Comparison of ENCODE assay signal across 27 cellular contexts in the genomic region with DNA sequence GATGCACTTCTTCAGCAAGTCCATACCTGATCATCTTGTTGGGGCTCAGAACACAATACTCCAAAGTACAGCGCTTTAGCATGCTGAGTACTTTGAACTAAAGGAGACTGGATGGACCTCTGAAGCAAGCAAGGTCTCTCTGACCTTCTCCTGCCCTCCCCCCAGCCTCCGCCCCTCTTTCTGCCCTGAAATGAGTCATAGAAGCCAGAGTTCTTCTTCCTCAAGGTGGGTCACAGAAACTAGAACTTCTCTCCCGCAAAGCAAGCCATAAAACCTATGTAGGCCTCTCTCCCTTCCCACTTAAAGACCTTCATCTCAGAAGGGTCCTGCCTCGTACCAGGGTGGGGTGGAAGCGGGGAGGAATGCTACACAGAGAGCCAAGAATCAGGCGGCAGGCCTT.
DNase-seq lines count a peak whose midpoint lies in the region; ATAC-seq, FAIRE-seq and TF ChIP-seq lines count a peak whose summit lies in the region.
"Had no signal": no experiment of that assay in that cellular context is flagged by ENCODE, and none has a peak within 500 bp of the region (broad histone marks: within the 10 kb centered on the region; RNA-seq: fewer than 3 reads in every experiment).

No MANE protein-coding gene starts in this region.

- intact Hi-C loops in CD14-positive monocyte (cut with micrococcal nuclease), result no loop called here
- intact Hi-C loops in pancreas (cut with DNase I), result no loop called here

- H3K4me1 Mint-ChIP-seq in CD14-positive monocyte, result peaks cover 26% of the 10 kb centered on the region
- H3K4me1 Mint-ChIP-seq: central memory CD8-positive, alpha-beta T cell had no signal

- H3K27me3 ChIP-seq in upper lobe of left lung (no peaks in the 10 kb centered on the region), pancreas (no peaks in the 10 kb centered on the region)
- H3K27me3 ChIP-seq: ovary, SJSA1, upper lobe of right lung had no signal

- ATAC-seq in HG02870 (IDR thresholded peaks at IDR 0.05; ENCODE audit: unreplicated experiment) (peak; percentile 67), upper lobe of left lung (ENCODE audit: low FRiP score in 2 of 2) (no peak), pancreas (no peak)
- ATAC-seq: activated CD8-positive, alpha-beta memory T cell treated with anti-CD3 and anti-CD28 coated beads, Interleukin-2, amount 10 ng/mL, durations not matched to agents 7 days and 5 days; activated naive CD4-positive, alpha-beta T cell treated with anti-CD3 and anti-CD28 coated beads, Interleukin-2, amount 50 U/mL, for 72 hours; left ventricle myocardium superior; Panc1; right cardiac atrium; upper lobe of right lung had no signal

- H3K36me3 ChIP-seq in upper lobe of left lung (no peaks in the 10 kb centered on the region), pancreas (no peaks in the 10 kb centered on the region)
- H3K36me3 ChIP-seq: ovary, SJSA1, upper lobe of right lung had no signal

- 91 to 95% methylated on average over 6 of the region's 6 CpGs for WGBS in upper lobe of left lung, 2 donors
- WGBS in pancreas, 2 donors, result 91 to 95% methylated on average over 6 of the region's 6 CpGs

- no peaks in the 10 kb centered on the region for H3K4me1 ChIP-seq in upper lobe of left lung
- H3K4me1 ChIP-seq in pancreas, result no peaks in the 10 kb centered on the region
- H3K4me1 ChIP-seq: upper lobe of right lung had no signal

- peaks cover 2% of the 10 kb centered on the region in 2 donors for H3K36me3 Mint-ChIP-seq in CD14-positive monocyte
- H3K36me3 Mint-ChIP-seq: activated naive CD4-positive, alpha-beta T cell treated with anti-CD3 and anti-CD28 coated beads, Interleukin-2, amount 50 U/mL, for 72 hours had no signal

- TF ChIP-seq EP300 in upper lobe of left lung (IDR thresholded peaks at IDR 0.05), result no peak

- H3K27me3 Mint-ChIP-seq in CD14-positive monocyte (ENCODE audit: low read depth in 3 of 3), result peaks cover 2 to 6% (median 4%) of the 10 kb centered on the region in 3 donors

- no peak overlapping the region for H3K4me3 Mint-ChIP-seq in CD14-positive monocyte
- H3K4me3 Mint-ChIP-seq: activated CD8-positive, alpha-beta memory T cell treated with anti-CD3 and anti-CD28 coated beads, Interleukin-2, amount 10 ng/mL, durations not matched to agents 7 days and 5 days; activated T-helper 1 cell treated with anti-CD3 and anti-CD28 coated beads, Interleukin-12 subunit alpha, Interleukin-12 subunit beta, Interleukin-2, Interleukin-4 antibody, amounts not matched to agents 30 ng/mL and 10 ng/mL and 1 ng/mL, durations not matched to agents 14 hours and 24 hours and 36 hours; central memory CD8-positive, alpha-beta T cell; nephron had no signal

- peak; percentile 44 for DNase-seq in CD14-positive monocyte (ENCODE audit: low spot score)
- peak; percentile 12 for DNase-seq in GM19239 (ENCODE audit: insufficient read length, low spot score)
- peak; percentile 63 for DNase-seq in NOMO-1 treated with DMSO at 0.1 percent for 48 hours (lab: John Stamatoyannopoulos, UW; ENCODE audit: unreplicated experiment)
- DNase-seq in NCI-H510A (lab: John Stamatoyannopoulos, UW), result no peak
- no peak for DNase-seq in upper lobe of left lung
- DNase-seq in pancreas, result no peak
- DNase-seq in activated naive CD4-positive, alpha-beta T cell (lab: John Stamatoyannopoulos, UW), result no peak
- DNase-seq: 8988T; activated CD4-positive, alpha-beta T cell treated with anti-CD3 and anti-CD28 coated beads for 4 hours; activated CD8-positive, alpha-beta memory T cell treated with anti-CD3 and anti-CD28 coated beads, Interleukin-2, amount 10 ng/mL, durations not matched to agents 7 days and 5 days; DMS79; GM23248; KG1; left ventricle myocardium superior; NCI-H187 treated with DMSO at 0.1 percent for 48 hours; NCI-H345; ovary; right cardiac atrium; stimulated activated CD8-positive, alpha-beta memory T cell treated with anti-CD3 and anti-CD28 coated beads, Interleukin-4, amount 100 ng/mL, for 48 hours; upper lobe of right lung had no signal

- peak; percentile 57 for FAIRE-seq in GM19239 (lab: Jason Lieb, UNC)
- FAIRE-seq in pancreas (lab: Jason Lieb, UNC), result no peak

- no peak overlapping the region for H3K4me3 ChIP-seq in upper lobe of left lung
- no peak overlapping the region for H3K4me3 ChIP-seq in pancreas
- H3K4me3 ChIP-seq: GM23248, ovary, SJSA1, upper lobe of right lung had no signal

- H3K9me3 Mint-ChIP-seq in CD14-positive monocyte, result peaks cover 0 to 2% (median 0%) of the 10 kb centered on the region in 7 donors
- H3K9me3 Mint-ChIP-seq: activated naive CD4-positive, alpha-beta T cell treated with anti-CD3 and anti-CD28 coated beads, Interleukin-2, amount 50 U/mL, for 72 hours; activated T-helper 1 cell treated with anti-CD3 and anti-CD28 coated beads, Interleukin-12 subunit alpha, Interleukin-12 subunit beta, Interleukin-2, Interleukin-4 antibody, amounts not matched to agents 30 ng/mL and 10 ng/mL and 1 ng/mL, durations not matched to agents 14 hours and 24 hours and 36 hours; central memory CD8-positive, alpha-beta T cell; nephron had no signal

- no peaks in the 10 kb centered on the region for H3K9me3 ChIP-seq in upper lobe of left lung
- H3K9me3 ChIP-seq in pancreas, result no peaks in the 10 kb centered on the region
- H3K9me3 ChIP-seq: ovary, SJSA1, upper lobe of right lung had no signal

- no peak overlapping the region for H3K27ac ChIP-seq in upper lobe of left lung
- H3K27ac ChIP-seq in pancreas, result no peak overlapping the region
- H3K27ac ChIP-seq: GM23248, ovary, SJSA1, upper lobe of right lung had no signal

- H3K27ac Mint-ChIP-seq in CD14-positive monocyte, result peak overlapping the region in 1 of 7 donors; percentile 3
- H3K27ac Mint-ChIP-seq: activated CD8-positive, alpha-beta memory T cell treated with anti-CD3 and anti-CD28 coated beads, Interleukin-2, amount 10 ng/mL, durations not matched to agents 7 days and 5 days; activated T-helper 1 cell treated with anti-CD3 and anti-CD28 coated beads, Interleukin-12 subunit alpha, Interleukin-12 subunit beta, Interleukin-2, Interleukin-4 antibody, amounts not matched to agents 30 ng/mL and 10 ng/mL and 1 ng/mL, durations not matched to agents 14 hours and 24 hours and 36 hours; nephron had no signal

- TF ChIP-seq CTCF in CD14-positive monocyte (IDR thresholded peaks at IDR 0.05) (no peak), upper lobe of left lung (IDR thresholded peaks at IDR 0.05) (no peak), pancreas (IDR thresholded peaks at IDR 0.05) (no peak)

- TF ChIP-seq POLR2A in upper lobe of left lung (IDR thresholded peaks at IDR 0.05), result no peak

Comparison
In these comparisons a context has a peak if more than half of its experiments do, and no peak if none do; other contexts are left out.
1. DNase-seq: peak in CD14-positive monocyte (single experiment), GM19239 (single experiment) and NOMO-1 treated with DMSO at 0.1 percent for 48 hours (single experiment); none in NCI-H510A (single experiment), upper lobe of left lung (0 of 2), pancreas (0 of 6) and activated naive CD4-positive, alpha-beta T cell (0 of 4).